8 cellular contexts compared by ENCODE assay signal in genomic region chr1:114345930-114346479, GRCh38.
DNase-seq lines count a peak whose midpoint lies in the region; ATAC-seq and TF ChIP-seq lines count a peak whose summit lies in the region.

No MANE protein-coding gene starts in this region.

- 60% methylated on average over 3 of the region's 24 CpGs; no CpG with 5 or more reads in 1 of the 2 experiments for WGBS in IMR-90 (ENCODE audit: extremely low coverage in 2 of 2, insufficient read length in 1 of 2), 2 experiments

- H3K4me3 ChIP-seq in IMR-90 (ENCODE audit: insufficient read depth, low read depth, low read length): peak overlapping the region; percentile 49
- peak overlapping the region; percentile 43 for H3K4me3 ChIP-seq in iPS-11a (ENCODE audit: low read depth, low read length)
- peak overlapping the region; percentile 67 to 89 (median 83) for H3K4me3 ChIP-seq in skeletal muscle tissue (ENCODE audit: low read length in 3 of 3)

- peak overlapping the region; percentile 89; the same call in 1 of the 3 replicates for H2BK15ac ChIP-seq in IMR-90 (ENCODE audit: low read depth, low read length)

- H2BK20ac ChIP-seq in IMR-90 (ENCODE audit: low read depth, low read length): peak overlapping the region; percentile 96

- H3K27ac ChIP-seq in IMR-90 (ENCODE audit: insufficient read depth, low read length) (0 out of 2 replicates have a peak overlapping the region, but pooled peaks have one; percentile 8), skeletal muscle tissue (ENCODE audit: low read depth, low read length) (peak overlapping the region; percentile 26)

- H3K79me1 ChIP-seq in IMR-90 (ENCODE audit: low read depth in 1 of 2, low read length in 2 of 2): no peaks in the 10 kb centered on the region

- H3K4me1 ChIP-seq in IMR-90 (ENCODE audit: control insufficient read depth, insufficient read depth, low read length) (peaks cover 6% of the 10 kb centered on the region; the same call in 1 of the 2 replicates), skeletal muscle tissue (ENCODE audit: control insufficient read depth in 3 of 3, insufficient read depth in 3 of 3, low read length in 3 of 3) (peaks cover 12 to 18% (median 17%) of the 10 kb centered on the region in 3 donors)

- POLR2A ChIA-PET in IMR-90 (lab: Charles Lee; ENCODE audit: unreplicated experiment): no interaction called here

- no peaks in the 10 kb centered on the region for H3K36me3 ChIP-seq in IMR-90 (ENCODE audit: control insufficient read depth, insufficient read depth, low read length)
- no peaks in the 10 kb centered on the region for H3K36me3 ChIP-seq in skeletal muscle tissue (ENCODE audit: control insufficient read depth in 3 of 3, insufficient read depth in 3 of 3, low read length in 3 of 3)

- no peaks in the 10 kb centered on the region for H4K20me1 ChIP-seq in IMR-90 (ENCODE audit: insufficient read depth, low read length)

- peak overlapping the region; percentile 52 for H2AK9ac ChIP-seq in IMR-90 (replicated peaks; ENCODE audit: low read depth, low read length, poor library complexity)

- peak overlapping the region; percentile 95 for H4K91ac ChIP-seq in IMR-90 (ENCODE audit: insufficient read depth, low read depth, low read length)

- BruUV-seq in IMR-90 (replicated peaks; lab: Mats Ljungman, UMichigan): no TSS peak

- dilution Hi-C loops in IMR-90 (cut with HindIII; ENCODE audit: low sequenced_read_pairs, unreplicated experiment): no loop called here

- H2BK120ac ChIP-seq in IMR-90 (ENCODE audit: low read depth, low read length): peak overlapping the region; percentile 98

- no peak for TF ChIP-seq POLR2A in IMR-90 (IDR thresholded peaks at IDR 0.05; ENCODE audit: low read depth, low read length)

- H3K9me3 ChIP-seq in IMR-90 (ENCODE audit: control insufficient read depth, insufficient read depth, low read length): no peaks in the 10 kb centered on the region
- no peaks in the 10 kb centered on the region for H3K9me3 ChIP-seq in skeletal muscle tissue (ENCODE audit: control insufficient read depth in 3 of 3, low read length in 3 of 3)

- H2BK5ac ChIP-seq in IMR-90 (ENCODE audit: low read depth, low read length, poor library complexity, severe bottlenecking): peak overlapping the region; percentile 39

- no peak for TF ChIP-seq RAD21 in IMR-90 (IDR thresholded peaks at IDR 0.05; ENCODE audit: low read length)

- peak overlapping the region; percentile 75 for H3K56ac ChIP-seq in IMR-90 (ENCODE audit: extremely low read depth, insufficient read depth, low read length)

- peak overlapping the region; percentile 97 for H3K14ac ChIP-seq in IMR-90 (replicated peaks; ENCODE audit: low read depth, low read length)

- H4K5ac ChIP-seq in IMR-90 (ENCODE audit: low read depth, low read length): peak overlapping the region; percentile 74

- peak overlapping the region; percentile 57 to 95 for H4K8ac ChIP-seq in IMR-90 (ENCODE audit: low read depth in 2 of 2, low read length in 2 of 2)

- H3K9ac ChIP-seq in IMR-90 (ENCODE audit: low read depth, low read length): peak overlapping the region; percentile 62
- H3K9ac ChIP-seq in skeletal muscle tissue (ENCODE audit: low read depth in 1 of 3, low read length in 3 of 3): peak overlapping the region; percentile 52 to 82 (median 79)

- no peaks in the 10 kb centered on the region; the same call in 1 of the 2 replicates for H3K9me1 ChIP-seq in IMR-90 (ENCODE audit: insufficient read depth, low read length)

- H3K23ac ChIP-seq in IMR-90 (ENCODE audit: low read depth, low read length): peak overlapping the region; percentile 98

- H2AFZ ChIP-seq in IMR-90 (replicated peaks; ENCODE audit: low read length, poor library complexity): peak overlapping the region; percentile 96

- peak overlapping the region; percentile 75 for H3K27ac Mint-ChIP-seq in activated naive CD8-positive, alpha-beta T cell treated with anti-CD3 and anti-CD28 coated beads, Interleukin-2, amount 50 U/mL, for 24 hours

- no peaks in the 10 kb centered on the region for H3K36me3 Mint-ChIP-seq in activated naive CD8-positive, alpha-beta T cell treated with anti-CD3 and anti-CD28 coated beads, Interleukin-2, amount 50 U/mL, for 24 hours (ENCODE audit: low read depth)

- intact Hi-C loops in IMR-90 (cut with micrococcal nuclease): loop anchor here (1.0 to 5.0 kb wide), 7 partner anchors 64 to 369 kb away; partner anchors contain the start of genes DENND2C, OLFML3 and TRIM33

- no peaks in the 10 kb centered on the region for H3K27me3 Mint-ChIP-seq in activated naive CD8-positive, alpha-beta T cell treated with anti-CD3 and anti-CD28 coated beads, Interleukin-2, amount 50 U/mL, for 24 hours

- in situ Hi-C loops in IMR-90 (cut with MboI; ENCODE audit: low sequenced_read_pairs): no loop called here

- peaks cover 3% of the 10 kb centered on the region; the same call in 1 of the 2 replicates for H3K27me3 ChIP-seq in IMR-90 (ENCODE audit: control insufficient read depth, insufficient read depth, low read length)
- H3K27me3 ChIP-seq in skeletal muscle tissue (ENCODE audit: control insufficient read depth in 3 of 3, insufficient read depth in 3 of 3, low read length in 3 of 3): peaks cover 0 to 3% (median 0%) of the 10 kb centered on the region in 3 donors

- peak overlapping the region; percentile 68 for H3K18ac ChIP-seq in IMR-90 (ENCODE audit: low read depth, low read length)

- ATAC-seq in GM21526 (IDR thresholded peaks at IDR 0.05; ENCODE audit: low FRiP score, unreplicated experiment) (peak; percentile 24), IMR-90 (ENCODE audit: low read depth) (peak; percentile 61)
- peak; percentile 6 for ATAC-seq in activated naive CD8-positive, alpha-beta T cell treated with anti-CD3 and anti-CD28 coated beads, Interleukin-2, amount 50 U/mL, for 24 hours

- H2AK5ac ChIP-seq in IMR-90 (ENCODE audit: low read depth, low read length): peak overlapping the region; percentile 64; the same call in 1 of the 2 replicates

- peak overlapping the region; percentile 94 for H3K4ac ChIP-seq in IMR-90 (ENCODE audit: low read depth, low read length)

- CTCF ChIA-PET in IMR-90 (lab: Yijun Ruan, JAX): interaction anchor here (0.7 to 1.9 kb wide), 5 partner anchors 24 to 369 kb away, joined by 3 to 11 read pairs (median 5); no protein-coding TSS in a partner anchor

- peak; percentile 3 for DNase-seq in EL
- no peak for DNase-seq in IMR-90
- DNase-seq in activated naive CD8-positive, alpha-beta T cell treated with anti-CD3 and anti-CD28 coated beads, Interleukin-2, amount 50 U/mL, for 24 hours: peak; percentile 10
- DNase-seq in NCI-H2081 treated with DMSO at 0.1 percent for 48 hours (lab: John Stamatoyannopoulos, UW): no peak
- DNase-seq in NCI-H226: no peak

- peaks cover 6% of the 10 kb centered on the region for H3K9me3 Mint-ChIP-seq in activated naive CD8-positive, alpha-beta T cell treated with anti-CD3 and anti-CD28 coated beads, Interleukin-2, amount 50 U/mL, for 24 hours

- H3K4me2 ChIP-seq in IMR-90 (ENCODE audit: low read depth, low read length): peak overlapping the region; percentile 79

- peak overlapping the region; percentile 82 for H3K4me3 Mint-ChIP-seq in activated naive CD8-positive, alpha-beta T cell treated with anti-CD3 and anti-CD28 coated beads, Interleukin-2, amount 50 U/mL, for 24 hours

- no peak for TF ChIP-seq CTCF in IMR-90 (conservative IDR thresholded peaks at IDR 0.05; ENCODE audit: low read depth, low read length)

- peaks cover 36% of the 10 kb centered on the region for H3K4me1 Mint-ChIP-seq in activated naive CD8-positive, alpha-beta T cell treated with anti-CD3 and anti-CD28 coated beads, Interleukin-2, amount 50 U/mL, for 24 hours

TF ChIP-seq in IMR-90, 13 proteins besides CTCF, POLR2A, EP300 and RAD21:
- TF ChIP-seq, protein P1, sequence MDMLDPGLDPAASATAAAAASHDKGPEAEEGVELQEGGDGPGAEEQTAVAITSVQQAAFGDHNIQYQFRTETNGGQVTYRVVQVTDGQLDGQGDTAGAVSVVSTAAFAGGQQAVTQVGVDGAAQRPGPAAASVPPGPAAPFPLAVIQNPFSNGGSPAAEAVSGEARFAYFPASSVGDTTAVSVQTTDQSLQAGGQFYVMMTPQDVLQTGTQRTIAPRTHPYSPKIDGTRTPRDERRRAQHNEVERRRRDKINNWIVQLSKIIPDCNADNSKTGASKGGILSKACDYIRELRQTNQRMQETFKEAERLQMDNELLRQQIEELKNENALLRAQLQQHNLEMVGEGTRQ (IDR thresholded peaks at IDR 0.05; ENCODE audit: low read depth, low read length): no peak
- no peak for TF ChIP-seq RFX5 (IDR thresholded peaks at IDR 0.05; ENCODE audit: low read depth, low read length)
- TF ChIP-seq, protein P2, sequence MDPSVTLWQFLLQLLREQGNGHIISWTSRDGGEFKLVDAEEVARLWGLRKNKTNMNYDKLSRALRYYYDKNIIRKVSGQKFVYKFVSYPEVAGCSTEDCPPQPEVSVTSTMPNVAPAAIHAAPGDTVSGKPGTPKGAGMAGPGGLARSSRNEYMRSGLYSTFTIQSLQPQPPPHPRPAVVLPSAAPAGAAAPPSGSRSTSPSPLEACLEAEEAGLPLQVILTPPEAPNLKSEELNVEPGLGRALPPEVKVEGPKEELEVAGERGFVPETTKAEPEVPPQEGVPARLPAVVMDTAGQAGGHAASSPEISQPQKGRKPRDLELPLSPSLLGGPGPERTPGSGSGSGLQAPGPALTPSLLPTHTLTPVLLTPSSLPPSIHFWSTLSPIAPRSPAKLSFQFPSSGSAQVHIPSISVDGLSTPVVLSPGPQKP (IDR thresholded peaks at IDR 0.05; ENCODE audit: borderline replicate concordance, low read depth, low read length): no peak
- no peak for TF ChIP-seq MAZ (IDR thresholded peaks at IDR 0.05; ENCODE audit: borderline replicate concordance, low read depth, low read length)
- no peak for TF ChIP-seq BHLHE40 (IDR thresholded peaks at IDR 0.05; ENCODE audit: low read depth, low read length)
- TF ChIP-seq NFE2L2 (IDR thresholded peaks at IDR 0.05; ENCODE audit: low read depth, low read length): no peak
- no peak for TF ChIP-seq CHD1 (IDR thresholded peaks at IDR 0.05; ENCODE audit: low read depth, low read length)
- no peak for TF ChIP-seq RCOR1 (IDR thresholded peaks at IDR 0.05; ENCODE audit: insufficient replicate concordance, low read length)
- no peak for TF ChIP-seq MAFK (IDR thresholded peaks at IDR 0.05; ENCODE audit: low read depth, low read length)
- TF ChIP-seq CEBPB (IDR thresholded peaks at IDR 0.05; ENCODE audit: low read depth, low read length): no peak
- no peak for TF ChIP-seq SMC3 (IDR thresholded peaks at IDR 0.05; ENCODE audit: low read depth, low read length)
- TF ChIP-seq FOS (IDR thresholded peaks at IDR 0.05; ENCODE audit: low read depth, low read length): no peak
- TF ChIP-seq MXI1 (IDR thresholded peaks at IDR 0.05; ENCODE audit: borderline replicate concordance, low read depth, low read length): no peak

Comparison
In these comparisons a context has a peak if more than half of its experiments do, and no peak if none do; other contexts are left out.
1. DNase-seq: peak in EL (single experiment) and activated naive CD8-positive, alpha-beta T cell treated with anti-CD3 and anti-CD28 coated beads, Interleukin-2, amount 50 U/mL, for 24 hours (single experiment); none in IMR-90 (single experiment), NCI-H2081 treated with DMSO at 0.1 percent for 48 hours (single experiment) and NCI-H226 (single experiment).
2. ATAC-seq: peak in every context shown above with its lines; median percentile 61 in IMR-90; 24 in GM21526; 6 in activated naive CD8-positive, alpha-beta T cell treated with anti-CD3 and anti-CD28 coated beads, Interleukin-2, amount 50 U/mL, for 24 hours.
3. Peak in every context shown above with its lines, with median percentiles within 50 percentile points of each other: H3K4me3 ChIP-seq.